Comparison of ENCODE assay signal across 27 cellular contexts in genomic region chr22:26298605-26299310, GRCh38.
"Had no signal": no experiment of that assay in that cellular context is flagged by ENCODE, and none has a peak within 500 bp of the region (broad histone marks: within the 10 kb centered on the region; RNA-seq: fewer than 3 reads in every experiment).

No MANE protein-coding gene starts in this region.

- H3K9ac ChIP-seq: neural progenitor cell had no signal

- H3K27ac ChIP-seq: left lung, lower lobe of right lung, neural progenitor cell, ovary, right atrium auricular region, right lobe of liver, stomach, testis, thyroid gland, transverse colon, upper lobe of right lung, uterus had no signal

- FAIRE-seq: islet of Langerhans, kidney had no signal

- ATAC-seq: left colon; left lung; lower lobe of right lung; natural killer cell; stimulated activated naive B cell treated with anti-CD40 and anti-IgM and Interleukin-4, amounts not matched to agents 10 μg/mL and 1 μg/mL and 100 μg/mL, for 72 hours; stimulated activated naive CD8-positive, alpha-beta T cell treated with anti-CD3 and anti-CD28 coated beads, Interleukin-15, Interleukin-2, amounts not matched to agents 100 U/mL and 50 U/mL, for 24 hours; upper lobe of right lung had no signal

- H3K4me3 ChIP-seq: left lung, lower lobe of right lung, neural progenitor cell, ovary, right atrium auricular region, right lobe of liver, smooth muscle cell, stomach, testis, thyroid gland, transverse colon, upper lobe of right lung, uterus had no signal

- H3K9me3 ChIP-seq: left lung, lower lobe of right lung, ovary, right atrium auricular region, right lobe of liver, stomach, testis, thyroid gland, transverse colon, upper lobe of right lung, uterus had no signal

- H3K4me2 ChIP-seq: neural progenitor cell, smooth muscle cell had no signal

- H3K27me3 ChIP-seq: ovary, right atrium auricular region, right lobe of liver, testis, thyroid gland, uterus had no signal

- H3K4me1 ChIP-seq: left lung, lower lobe of right lung, neural progenitor cell, right atrium auricular region, right lobe of liver, stomach, testis, thyroid gland, transverse colon, upper lobe of right lung, uterus had no signal

- H3K36me3 ChIP-seq: left lung, lower lobe of right lung, neural progenitor cell, ovary, right atrium auricular region, right lobe of liver, stomach, thyroid gland, transverse colon, upper lobe of right lung, uterus had no signal

- DNase-seq: hypothalamus; immature natural killer cell; kidney; left colon; lower lobe of right lung; mammary epithelial cell; mesendoderm; naive B cell; natural killer cell; nephron progenitor cell; ovary; right lobe of liver; stimulated activated CD4-positive, alpha-beta T cell treated with anti-CD3 and anti-CD28 coated beads, Interleukin-1b, Interleukin-23, amount 100 ng/mL, for 48 hours; stimulated activated CD4-positive, alpha-beta T cell treated with anti-CD3 and anti-CD28 coated beads, Interleukin-2, amount 100 ng/mL, for 48 hours; stimulated activated naive B cell treated with anti-CD40 and anti-IgM and Interleukin-4, amounts not matched to agents 10 μg/mL and 1 μg/mL and 100 μg/mL, for 72 hours; stimulated activated naive CD8-positive, alpha-beta T cell treated with anti-CD3 and anti-CD28 coated beads, Interleukin-15, Interleukin-2, amounts not matched to agents 100 U/mL and 50 U/mL, for 24 hours; stomach; testis; thyroid gland; transverse colon; upper lobe of right lung; uterus had no signal

- H2AFZ ChIP-seq: neural progenitor cell had no signal
